Comparison of ENCODE assay signal across 13 cellular contexts in the genomic region with DNA sequence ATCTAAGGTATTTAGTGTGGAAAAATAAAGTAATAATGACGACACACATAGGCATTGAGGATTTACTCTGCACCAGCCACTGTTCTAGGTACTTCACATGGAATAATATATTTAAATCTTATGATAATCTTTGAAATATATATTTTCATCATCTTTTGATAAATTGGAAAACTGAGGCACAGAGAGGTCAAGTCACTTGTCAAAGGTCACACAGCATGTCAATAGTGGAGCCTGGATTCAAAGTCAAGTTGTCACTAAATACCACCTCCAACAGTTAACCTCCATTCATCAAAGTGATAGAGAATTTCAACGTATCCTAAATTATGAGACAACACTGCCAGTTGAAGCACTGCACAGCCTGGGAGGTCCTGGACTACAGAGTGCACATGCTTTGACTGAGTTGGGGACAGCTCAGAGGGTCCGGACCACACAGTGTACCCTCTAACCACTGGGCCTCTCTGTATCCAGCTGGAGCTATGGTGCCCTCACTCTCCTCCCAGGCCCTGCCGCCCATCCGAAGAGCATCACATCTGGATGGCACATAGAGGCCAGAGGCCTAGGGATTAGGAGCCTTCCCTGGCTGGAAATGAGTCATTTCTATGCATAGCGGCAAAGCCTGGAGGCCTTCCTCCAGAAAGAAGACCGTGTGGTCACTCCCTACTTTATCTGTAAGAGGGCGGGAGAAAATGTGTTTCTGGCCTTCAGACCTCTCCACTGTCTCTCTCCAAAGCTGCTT.
"Had no signal": no experiment of that assay in that cellular context is flagged by ENCODE, and none has a peak within 500 bp of the region (broad histone marks: within the 10 kb centered on the region; RNA-seq: fewer than 3 reads in every experiment).

No MANE protein-coding gene starts in this region.

- H3K4me3 ChIP-seq: lower lobe of right lung, ovary had no signal

- H3K27me3 ChIP-seq: ovary had no signal

- DNase-seq: activated CD4-positive, alpha-beta T cell treated with anti-CD3 and anti-CD28 coated beads, Interleukin-2, amount 50 U/mL, for 1 hour; activated CD8-positive, alpha-beta memory T cell treated with anti-CD3 and anti-CD28 coated beads for 24 hours; activated naive CD4-positive, alpha-beta T cell; activated naive CD8-positive, alpha-beta T cell treated with anti-CD3 and anti-CD28 coated beads, Interleukin-2, amount 10 ng/mL, durations not matched to agents 7 days and 5 days; anterior cingulate cortex; brain microvascular endothelial cell; effector CD8-positive, alpha-beta T cell; immature natural killer cell; left cardiac atrium; lower lobe of right lung; midbrain; ovary; stimulated activated CD4-positive, alpha-beta T cell treated with anti-CD3 and anti-CD28 coated beads, Interleukin-2, amount 100 ng/mL, for 48 hours had no signal

- H3K36me3 ChIP-seq: brain microvascular endothelial cell, lower lobe of right lung, ovary had no signal

- H3K27ac ChIP-seq: brain microvascular endothelial cell, lower lobe of right lung, ovary had no signal

- H3K4me1 ChIP-seq: lower lobe of right lung had no signal

- H3K9me3 ChIP-seq: lower lobe of right lung, ovary had no signal
